ENCODE assay signal across 8 cellular contexts in genomic region chr11:69301491-69302401, GRCh38. TPM values are rescaled to one million over a fixed set of nuclear protein-coding genes. Genes with fewer than 3 reads are reported as not detected.
DNase-seq lines count a peak whose midpoint lies in the region; ATAC-seq and TF ChIP-seq lines count a peak whose summit lies in the region.

No MANE protein-coding gene starts in this region.

- no peaks in the 10 kb centered on the region for H3K9me3 ChIP-seq in left ventricle myocardium inferior (replicated peaks)
- H3K9me3 ChIP-seq in SK-N-SH, result no peaks in the 10 kb centered on the region
- H3K9me3 ChIP-seq in upper lobe of left lung, result no peaks in the 10 kb centered on the region

- H3K4me3 ChIP-seq in left ventricle myocardium inferior, result no peak overlapping the region
- H3K4me3 ChIP-seq in SK-N-SH (ENCODE audit: low read depth in 2 of 2, low read length in 1 of 2), result no peak overlapping the region
- no peak overlapping the region for H3K4me3 ChIP-seq in upper lobe of left lung

- ATAC-seq in Right ventricle myocardium superior (ENCODE audit: poor library complexity) (no peak), foreskin keratinocyte (peak; percentile 70), upper lobe of left lung (ENCODE audit: low FRiP score in 2 of 2) (peak; percentile 14 to 64), GM21619 (IDR thresholded peaks at IDR 0.05; ENCODE audit: unreplicated experiment) (no peak)

- no peaks in the 10 kb centered on the region for H3K27me3 ChIP-seq in left ventricle myocardium inferior (ENCODE audit: low read depth)
- H3K27me3 ChIP-seq in SK-N-SH (ENCODE audit: insufficient read depth), result no peaks in the 10 kb centered on the region
- no peaks in the 10 kb centered on the region for H3K27me3 ChIP-seq in foreskin keratinocyte
- no peaks in the 10 kb centered on the region for H3K27me3 ChIP-seq in upper lobe of left lung

- TF ChIP-seq CTCF in left ventricle myocardium inferior (IDR thresholded peaks at IDR 0.05; ENCODE audit: borderline replicate concordance) (no peak), SK-N-SH (IDR thresholded peaks at IDR 0.05) (no peak), foreskin keratinocyte (conservative IDR thresholded peaks at IDR 0.05) (no peak), upper lobe of left lung (IDR thresholded peaks at IDR 0.05) (no peak)

- POLR2A ChIA-PET in SK-N-SH (lab: Yijun Ruan, JAX), result no interaction called here

- 45% methylated on average over 4 of the region's 13 CpGs for WGBS in SK-N-SH (ENCODE audit: low lambda C conversion rate)
- 85 to 100% methylated on average over 2 to 12 of the region's 13 CpGs for WGBS in upper lobe of left lung, 2 donors

- peak overlapping the region; percentile 25 for H3K27ac ChIP-seq in left ventricle myocardium inferior (replicated peaks)
- peak overlapping the region; percentile 56 to 95 for H3K27ac ChIP-seq in SK-N-SH (ENCODE audit: low read depth in 2 of 2, low read length in 1 of 2)
- H3K27ac ChIP-seq in foreskin keratinocyte, result peak overlapping the region; percentile 75
- H3K27ac ChIP-seq in upper lobe of left lung, result peak overlapping the region in 3 of 4 donors; percentile 5 to 26 (median 25)

- H3K9me2 ChIP-seq in SK-N-SH, result no peaks in the 10 kb centered on the region

- no peak for TF ChIP-seq RAD21 in SK-N-SH (IDR thresholded peaks at IDR 0.05; ENCODE audit: low read length)

- peaks cover 46% of the 10 kb centered on the region for H3F3A ChIP-seq in SK-N-SH (replicated peaks; ENCODE audit: insufficient read depth)

- CTCF ChIA-PET in SK-N-SH (lab: Yijun Ruan, JAX), result interaction anchor here (1.5 kb wide), 1 partner anchor 109 kb away, joined by 3 read pairs; no protein-coding TSS in a partner anchor

- no peaks in the 10 kb centered on the region for H3K36me3 ChIP-seq in left ventricle myocardium inferior
- H3K36me3 ChIP-seq in SK-N-SH (replicated peaks in 1 of 2; ENCODE audit: control insufficient read depth in 1 of 2, insufficient read depth in 2 of 2, low read length in 1 of 2), result no peaks in the 10 kb centered on the region
- H3K36me3 ChIP-seq in upper lobe of left lung, result no peaks in the 10 kb centered on the region

- no peak for TF ChIP-seq POLR2A in upper lobe of left lung (IDR thresholded peaks at IDR 0.05)

- no peak overlapping the region for H2AFZ ChIP-seq in SK-N-SH (ENCODE audit: low read depth)

- H3K4me2 ChIP-seq in SK-N-SH, result peak overlapping the region; percentile 52

- peaks cover 55% of the 10 kb centered on the region for H3K4me1 ChIP-seq in left ventricle myocardium inferior
- peaks cover 18 to 56% of the 10 kb centered on the region in 2 experiments; a peak in 3 of 4 replicates for H3K4me1 ChIP-seq in SK-N-SH (ENCODE audit: control insufficient read depth in 1 of 2, insufficient read depth in 2 of 2, low read depth in 1 of 2, low read length in 1 of 2)
- H3K4me1 ChIP-seq in foreskin keratinocyte, result peaks cover 38% of the 10 kb centered on the region
- H3K4me1 ChIP-seq in upper lobe of left lung, result peaks cover 45 to 53% (median 50%) of the 10 kb centered on the region in 4 donors

- TF ChIP-seq EP300 in SK-N-SH (IDR thresholded peaks at IDR 0.05; ENCODE audit: borderline replicate concordance in 1 of 2, low read depth in 1 of 2, low read length in 1 of 2) (peak in 1 of 2 experiments; percentile 89; a peak in 2 of 4 replicates), upper lobe of left lung (IDR thresholded peaks at IDR 0.05) (peak in 1 of 4 donors; percentile 42)

- H3K9ac ChIP-seq in SK-N-SH, result peak overlapping the region; percentile 88

- H3K79me2 ChIP-seq in SK-N-SH (ENCODE audit: insufficient read depth), result peaks cover 40% of the 10 kb centered on the region; the same call in 1 of the 2 replicates

- intact Hi-C loops in left ventricle myocardium inferior (cut with micrococcal nuclease), result no loop called here
- intact Hi-C loops in Right ventricle myocardium superior (cut with DNase I), result no loop called here

- no peak for DNase-seq in left ventricle myocardium inferior
- DNase-seq in Right ventricle myocardium superior, result no peak
- peak; percentile 63 for DNase-seq in SK-N-SH
- DNase-seq in foreskin keratinocyte, result peak; percentile 68 to 86
- DNase-seq in upper lobe of left lung, result peak in 1 of 2 donors; percentile 81
- no peak for DNase-seq in SKM-1 (lab: John Stamatoyannopoulos, UW; ENCODE audit: unreplicated experiment)
- DNase-seq in superior temporal gyrus (ENCODE audit: extremely low spot score), result no peak

- no peaks in the 10 kb centered on the region for H4K20me1 ChIP-seq in SK-N-SH (ENCODE audit: insufficient read depth)

TF ChIP-seq in SK-N-SH, 30 proteins besides CTCF, POLR2A, EP300 and RAD21 (continues in another document):
- no peak for TF ChIP-seq IRF3 (IDR thresholded peaks at IDR 0.05; ENCODE audit: low read depth, low read length)
- no peak for TF ChIP-seq MXI1 (IDR thresholded peaks at IDR 0.05; ENCODE audit: low read depth, low read length)
- no peak for TF ChIP-seq ELF1 (IDR thresholded peaks at IDR 0.05)
- TF ChIP-seq GATA2 (CRISPR knock-in tag; IDR thresholded peaks at IDR 0.05), result no peak
- peak; percentile 78 for TF ChIP-seq PBX3 (IDR thresholded peaks at IDR 0.05)
- TF ChIP-seq SMC3 (IDR thresholded peaks at IDR 0.05; ENCODE audit: low read depth, low read length), result no peak
- TF ChIP-seq NFIC (IDR thresholded peaks at IDR 0.05; ENCODE audit: borderline replicate concordance), result peak; percentile 92
- no peak for TF ChIP-seq GABPA (IDR thresholded peaks at IDR 0.05; ENCODE audit: low read depth)
- peak; percentile 40; the same call in 1 of the 2 replicates for TF ChIP-seq POLR2AphosphoS5 (IDR thresholded peaks at IDR 0.05; ENCODE audit: low read depth, low read length)
- TF ChIP-seq NRF1 (IDR thresholded peaks at IDR 0.05; ENCODE audit: low read depth, low read length), result no peak
- TF ChIP-seq EZH2phosphoT487 (IDR thresholded peaks at IDR 0.05; ENCODE audit: borderline replicate concordance, low read depth), result no peak
- TF ChIP-seq RCOR1 (IDR thresholded peaks at IDR 0.05; ENCODE audit: low read length), result no peak
- no peak for TF ChIP-seq USF1 (IDR thresholded peaks at IDR 0.05; ENCODE audit: borderline replicate concordance, low read depth)
- peak; percentile 67 for TF ChIP-seq ZBTB33 (IDR thresholded peaks at IDR 0.05; ENCODE audit: borderline replicate concordance, low read depth)
- TF ChIP-seq CHD2 (IDR thresholded peaks at IDR 0.05; ENCODE audit: low read length, partially characterized antibody), result no peak
- peak; percentile 96 for TF ChIP-seq TCF12 (IDR thresholded peaks at IDR 0.05)
- peak; percentile 89 for TF ChIP-seq JUND (IDR thresholded peaks at IDR 0.05)
- TF ChIP-seq MAX (IDR thresholded peaks at IDR 0.05; ENCODE audit: low read depth), result peak; percentile 92
- TF ChIP-seq FOXJ3 (CRISPR knock-in tag; IDR thresholded peaks at IDR 0.05), result no peak
- TF ChIP-seq YY1 (IDR thresholded peaks at IDR 0.05; ENCODE audit: low read depth), result 0 out of 2 replicates have a peak, but pooled peaks have one; percentile 8

RNA-seq across cellular contexts. Expression of gene MYEOV, which starts 7.8 kb away (rescaled TPM):
- total RNA-seq in left ventricle myocardium inferior, result not detected
- total RNA-seq in Right ventricle myocardium superior, result not detected
- 3.0 and 3.6 TPM in 2 replicates for polyA plus RNA-seq in SK-N-SH (2012; rRNA removed)
- 1.4 and 1.6 TPM in 2 replicates for polyA plus RNA-seq in SK-N-SH (2012; cell fraction: cytosol; rRNA removed)
- 7.8 and 9.9 TPM in 2 replicates for polyA plus RNA-seq in SK-N-SH (2012; cell fraction: nucleus; rRNA removed)
- 3.0 and 5.4 TPM in 2 replicates for total RNA-seq in foreskin keratinocyte
- 2.1 and 4.4 TPM in 2 replicates for polyA plus RNA-seq in foreskin keratinocyte
- total RNA-seq in upper lobe of left lung, result under 1 TPM in 4 of 6 donors, not detected in 2; 0.30 to 0.98 (median 0.77) TPM

Comparison
In these comparisons a context has a peak if more than half of its experiments do, and no peak if none do; other contexts are left out.
1. DNase-seq: peak in SK-N-SH (single experiment) and foreskin keratinocyte (2 of 2); none in left ventricle myocardium inferior (single experiment), Right ventricle myocardium superior (single experiment), SKM-1 (single experiment) and superior temporal gyrus (single experiment).
2. H3K27ac ChIP-seq: peak in every context shown above with its lines; median percentile 76 in SK-N-SH; 75 in foreskin keratinocyte; 25 in left ventricle myocardium inferior; 25 in upper lobe of left lung.
3. ATAC-seq: peak in foreskin keratinocyte (single experiment) and upper lobe of left lung (2 of 2); none in Right ventricle myocardium superior (single experiment) and GM21619 (single experiment).